15 cellular contexts compared by ENCODE assay signal in genomic region chr1:229258851-229259110, GRCh38. TPM values are rescaled to one million over a fixed set of nuclear protein-coding genes. Genes with fewer than 3 reads are reported as not detected.
DNase-seq lines count a peak whose midpoint lies in the region; ATAC-seq, FAIRE-seq and TF ChIP-seq lines count a peak whose summit lies in the region.
"Had no signal": no experiment of that assay in that cellular context is flagged by ENCODE, and none has a peak within 500 bp of the region (broad histone marks: within the 10 kb centered on the region; RNA-seq: fewer than 3 reads in every experiment).

No MANE protein-coding gene starts in this region.

- CTCF ChIA-PET in HepG2 (lab: Yijun Ruan, JAX; ENCODE audit: low intra/inter-chr PET ratio, low total read pairs) (interaction anchor here (1.7 to 2.7 kb wide), 2 partner anchors 194 to 223 kb away, joined by 11 to 24 read pairs; no protein-coding TSS in a partner anchor), PC-9 (lab: Charles Lee) (interaction anchor here (0.9 to 2.2 kb wide), 2 partner anchors 223 to 299 kb away, joined by 3 to 21 read pairs; no protein-coding TSS in a partner anchor)

- no peak for TF ChIP-seq EP300 in HepG2 (IDR thresholded peaks at IDR 0.05; ENCODE audit: low read depth in 2 of 2, low read length in 2 of 2)
- no peak for TF ChIP-seq EP300 in HepG2 (CRISPR knock-in tag; IDR thresholded peaks at IDR 0.05; ENCODE audit: borderline replicate concordance)

- TF ChIP-seq POLR2A in HepG2 (IDR thresholded peaks at IDR 0.05; ENCODE audit: insufficient read depth in 1 of 2, low read depth in 2 of 2, low read length in 2 of 2) = no peak
- TF ChIP-seq POLR2A in right lobe of liver (IDR thresholded peaks at IDR 0.05) = no peak
- TF ChIP-seq POLR2A in spleen (IDR thresholded peaks at IDR 0.05) = no peak
- TF ChIP-seq POLR2A in body of pancreas (IDR thresholded peaks at IDR 0.05) = no peak

- DNase-seq in HepG2 (ENCODE audit: low spot score) = no peak
- no peak for DNase-seq in right lobe of liver
- no peak for DNase-seq in MM.1S
- peak; percentile 13 for DNase-seq in fibroblast of mammary gland (ENCODE audit: low read depth)
- no peak for DNase-seq in substantia nigra (lab: John Stamatoyannopoulos, UW)
- DNase-seq in spleen = no peak
- no peak for DNase-seq in PC-9
- DNase-seq in body of pancreas = no peak
- DNase-seq: activated gamma-delta T cell treated with Interleukin-2 at 50 U/mL for 16 hours, heart right ventricle, NCI-H187 treated with DMSO at 0.1 percent for 48 hours, NCI-H774, thyroid gland had no signal

- FAIRE-seq in HepG2 (lab: Jason Lieb, UNC) = no peak
- FAIRE-seq: bronchial epithelial cell, GM12892 had no signal

- H3K9me2 ChIP-seq in MM.1S (replicated peaks; ENCODE audit: insufficient read depth, low read length) (no peaks in the 10 kb centered on the region), PC-9 (ENCODE audit: insufficient read depth) (no peaks in the 10 kb centered on the region)

- ATAC-seq in HepG2 (no peak), right lobe of liver (no peak), body of pancreas (no peak)

- H3K9ac ChIP-seq in HepG2 (ENCODE audit: insufficient read depth, low read depth, low read length) (no peak overlapping the region), MM.1S (ENCODE audit: low read length) (no peak overlapping the region)

- no peak for TF ChIP-seq CTCF in HepG2 (CRISPR knock-in tag; IDR thresholded peaks at IDR 0.05)
- TF ChIP-seq CTCF in right lobe of liver (IDR thresholded peaks at IDR 0.05) = no peak
- TF ChIP-seq CTCF in MM.1S (IDR thresholded peaks at IDR 0.05; ENCODE audit: low read length) = no peak
- no peak for TF ChIP-seq CTCF in fibroblast of mammary gland (conservative IDR thresholded peaks at IDR 0.05; ENCODE audit: control insufficient read depth, insufficient read depth, low read depth, low read length)
- no peak for TF ChIP-seq CTCF in spleen (IDR thresholded peaks at IDR 0.05 in 8 of 11, conservative IDR thresholded peaks at IDR 0.05 in 3 of 11)
- no peak for TF ChIP-seq CTCF in PC-9 (conservative IDR thresholded peaks at IDR 0.05)
- no peak for TF ChIP-seq CTCF in body of pancreas (IDR thresholded peaks at IDR 0.05)

- no peaks in the 10 kb centered on the region for H3K79me2 ChIP-seq in HepG2 (ENCODE audit: insufficient read depth, low read length)
- H3K79me2 ChIP-seq in MM.1S (ENCODE audit: low read length) = no peaks in the 10 kb centered on the region
- no peaks in the 10 kb centered on the region for H3K79me2 ChIP-seq in PC-9 (ENCODE audit: low read depth)

- POLR2A ChIA-PET in HepG2 (lab: Yijun Ruan, JAX) = interaction anchor here (1.3 kb wide), 1 partner anchor 12 kb away, joined by 6 read pairs; the partner anchor contains the start of gene RAB4A
- POLR2A ChIA-PET in PC-9 (lab: Charles Lee; ENCODE audit: unreplicated experiment) = no interaction called here

- H3K9me3 ChIP-seq in HepG2 (ENCODE audit: low read length) = no peaks in the 10 kb centered on the region
- no peaks in the 10 kb centered on the region for H3K9me3 ChIP-seq in right lobe of liver
- H3K9me3 ChIP-seq in MM.1S (replicated peaks; ENCODE audit: insufficient read depth, low read length) = no peaks in the 10 kb centered on the region
- H3K9me3 ChIP-seq in spleen = no peaks in the 10 kb centered on the region
- no peaks in the 10 kb centered on the region for H3K9me3 ChIP-seq in PC-9 (ENCODE audit: insufficient read depth, low read depth)
- no peaks in the 10 kb centered on the region for H3K9me3 ChIP-seq in body of pancreas
- H3K9me3 ChIP-seq: heart right ventricle, thyroid gland had no signal

- H3K36me3 ChIP-seq in HepG2 (replicated peaks in 1 of 2; ENCODE audit: control insufficient read depth in 1 of 2, insufficient read depth in 2 of 2, low read length in 2 of 2) (no peaks in the 10 kb centered on the region), right lobe of liver (no peaks in the 10 kb centered on the region), MM.1S (replicated peaks; ENCODE audit: insufficient read depth, low read length) (no peaks in the 10 kb centered on the region), spleen (no peaks in the 10 kb centered on the region), PC-9 (ENCODE audit: low read depth) (no peaks in the 10 kb centered on the region), body of pancreas (replicated peaks in 1 of 2; ENCODE audit: insufficient read depth in 1 of 2, low read depth in 2 of 2) (no peaks in the 10 kb centered on the region)
- H3K36me3 ChIP-seq: heart right ventricle, thyroid gland had no signal

- H3K27ac ChIP-seq in HepG2 (ENCODE audit: extremely low read length, insufficient read depth, low read length) = no peak overlapping the region
- H3K27ac ChIP-seq in right lobe of liver = no peak overlapping the region
- H3K27ac ChIP-seq in MM.1S (ENCODE audit: low read length) = no peak overlapping the region
- peak overlapping the region; percentile 46 for H3K27ac ChIP-seq in substantia nigra (ENCODE audit: low read depth, low read length, poor library complexity, severe bottlenecking)
- no peak overlapping the region for H3K27ac ChIP-seq in spleen
- no peak overlapping the region for H3K27ac ChIP-seq in PC-9
- H3K27ac ChIP-seq in body of pancreas = no peak overlapping the region
- H3K27ac ChIP-seq: heart right ventricle, thyroid gland had no signal

- H3K4me2 ChIP-seq in HepG2 (ENCODE audit: low read depth, low read length) = no peak overlapping the region
- H3K4me2 ChIP-seq in MM.1S (ENCODE audit: low read depth, low read length) = no peak overlapping the region
- no peak overlapping the region for H3K4me2 ChIP-seq in PC-9

- 94% methylated on average over 4 of the region's 4 CpGs for WGBS in HepG2 (ENCODE audit: low lambda C conversion rate)
- WGBS in right lobe of liver (ENCODE audit: insufficient coverage, low coverage, low lambda C conversion rate, missing lambda C conversion rate) = 55% methylated on average over 4 of the region's 4 CpGs
- 64 to 84% (median 79%) methylated on average over 4 of the region's 4 CpGs for WGBS in spleen, 5 donors
- WGBS in body of pancreas, 2 donors = 64 to 71% methylated on average over 4 of the region's 4 CpGs

- H2AFZ ChIP-seq in HepG2 (ENCODE audit: low read length) = peak overlapping the region; percentile 69
- peak overlapping the region; percentile 26; the same call in 1 of the 2 replicates for H2AFZ ChIP-seq in MM.1S (ENCODE audit: low read length)
- no peak overlapping the region for H2AFZ ChIP-seq in PC-9

- intact Hi-C loops in HepG2 (cut with micrococcal nuclease; ENCODE audit: unreplicated experiment) (loop anchor here (1.0 to 10.0 kb wide), 5 partner anchors 84 to 564 kb away; partner anchors contain the start of gene CCSAP), right lobe of liver (cut with DNase I) (loop anchor here (5.0 to 10.0 kb wide), 3 partner anchors 224 to 594 kb away; no protein-coding TSS in a partner anchor), spleen (cut with DNase I; ENCODE audit: low total_unique reads) (loop anchor here (5.0 to 10.0 kb wide), 2 partner anchors 219 to 584 kb away; no protein-coding TSS in a partner anchor), PC-9 (cut with micrococcal nuclease; ENCODE audit: unreplicated experiment) (loop anchor here (1.0 to 5.0 kb wide), 6 partner anchors 195 to 1052 kb away; no protein-coding TSS in a partner anchor), body of pancreas (cut with DNase I) (loop anchor here (10.0 kb wide), 2 partner anchors 216 to 256 kb away; no protein-coding TSS in a partner anchor)

- H3K4me1 ChIP-seq in HepG2 (ENCODE audit: insufficient read depth, low read length) (peaks cover 30% of the 10 kb centered on the region), right lobe of liver (no peaks in the 10 kb centered on the region), MM.1S (ENCODE audit: low read length) (0 out of 2 replicates have a peak, but pooled peaks cover 7% of the 10 kb centered on the region), spleen (peaks cover 7 to 25% (median 13%) of the 10 kb centered on the region in 6 donors), PC-9 (replicated peaks; ENCODE audit: insufficient read depth) (no peaks in the 10 kb centered on the region), body of pancreas (peaks cover 8% of the 10 kb centered on the region)

- BruUV-seq in HepG2 (replicated peaks; lab: Mats Ljungman, UMichigan) = no TSS peak
- no TSS peak for BruUV-seq in PC-9 (replicated peaks; lab: Mats Ljungman, UMichigan)

- in situ Hi-C loops in HepG2 (cut with HindIII; ENCODE audit: extremely low pct_ligation_motif_present, low pct_unique_long_range_greater_than_20kb) = loop anchor here (5.0 kb wide), 1 partner anchor 224 kb away; no protein-coding TSS in a partner anchor

- H3K27me3 ChIP-seq in HepG2 (ENCODE audit: control insufficient read depth in 1 of 2, insufficient read depth in 2 of 2, low read length in 2 of 2) (no peaks in the 10 kb centered on the region), right lobe of liver (no peaks in the 10 kb centered on the region), MM.1S (replicated peaks; ENCODE audit: insufficient read depth, low read length) (no peaks in the 10 kb centered on the region), spleen (replicated peaks in 1 of 7) (no peaks in the 10 kb centered on the region), PC-9 (ENCODE audit: insufficient read depth, low read depth) (no peaks in the 10 kb centered on the region), body of pancreas (no peaks in the 10 kb centered on the region)
- H3K27me3 ChIP-seq: heart right ventricle, thyroid gland had no signal

- H3K4me3 ChIP-seq in HepG2 (replicated peaks in 1 of 3; ENCODE audit: insufficient read depth in 1 of 3, low read depth in 2 of 3, low read length in 3 of 3) = no peak overlapping the region
- H3K4me3 ChIP-seq in right lobe of liver = no peak overlapping the region
- no peak overlapping the region for H3K4me3 ChIP-seq in MM.1S (ENCODE audit: low read length)
- no peak overlapping the region for H3K4me3 ChIP-seq in fibroblast of mammary gland (ENCODE audit: control insufficient read depth, low read depth, low read length)
- H3K4me3 ChIP-seq in spleen = no peak overlapping the region
- H3K4me3 ChIP-seq in PC-9 = no peak overlapping the region
- H3K4me3 ChIP-seq in body of pancreas = no peak overlapping the region
- H3K4me3 ChIP-seq: heart right ventricle, thyroid gland had no signal

- H4K20me1 ChIP-seq in HepG2 (ENCODE audit: insufficient read depth, low read length) (no peaks in the 10 kb centered on the region), MM.1S (ENCODE audit: insufficient read depth, low read length) (no peaks in the 10 kb centered on the region), PC-9 (ENCODE audit: insufficient read depth) (no peaks in the 10 kb centered on the region)

- TF ChIP-seq RAD21 in HepG2 (CRISPR knock-in tag; IDR thresholded peaks at IDR 0.05) = no peak

- 0 out of 2 replicates have a peak, but pooled peaks cover 2% of the 10 kb centered on the region for H3F3A ChIP-seq in MM.1S (ENCODE audit: insufficient read depth, low read length)
- no peaks in the 10 kb centered on the region for H3F3A ChIP-seq in PC-9 (ENCODE audit: insufficient read depth, low read depth)

RNA-seq across cellular contexts. Expression of gene RAB4A, which starts 12.1 kb away (rescaled TPM):
- 76.6 and 80.1 TPM in 2 replicates for total RNA-seq in HepG2 (2016; rRNA removed; fragmentation: Illumina TruSeq; extraction: Trizol)
- 135 and 139 TPM in 2 replicates for total RNA-seq in HepG2 (2016; cell fraction: cytosol; rRNA removed; fragmentation: Illumina TruSeq; extraction: Trizol; ENCODE audit: low read depth)
- total RNA-seq in HepG2 (2016; cell fraction: insoluble cytoplasmic fraction; rRNA removed; fragmentation: Illumina TruSeq; extraction: Trizol) = 71.2 and 81.9 TPM in 2 replicates
- total RNA-seq in HepG2 (2016; cell fraction: membrane; rRNA removed; fragmentation: Illumina TruSeq; extraction: Trizol) = 213 and 217 TPM in 2 replicates
- 41.7 and 48.3 TPM in 2 replicates for total RNA-seq in HepG2 (2016; cell fraction: nucleus; rRNA removed; fragmentation: Illumina TruSeq; extraction: Trizol)
- 41.6 and 56.0 TPM in 2 replicates for polyA plus RNA-seq in HepG2 (2011; rRNA removed)
- polyA plus RNA-seq in HepG2 (2011; cell fraction: cytosol; rRNA removed) = 53.2 and 57.4 TPM in 2 replicates
- 15.9 and 18.4 TPM in 2 replicates for polyA plus RNA-seq in HepG2 (2011; cell fraction: nucleus; rRNA removed)
- polyA plus RNA-seq in HepG2 (2012) = 71.3 and 87.6 TPM in 2 replicates
- polyA plus RNA-seq in HepG2 (2016; cell fraction: cytosol; fragmentation: Illumina TruSeq; extraction: Trizol; ENCODE audit: low read depth) = 296 and 305 TPM in 2 replicates
- 113 and 114 TPM in 2 replicates for polyA plus RNA-seq in HepG2 (2016; cell fraction: insoluble cytoplasmic fraction; fragmentation: Illumina TruSeq; extraction: Trizol; ENCODE audit: low read depth)
- 280 and 289 TPM in 2 replicates for polyA plus RNA-seq in HepG2 (2016; cell fraction: membrane; fragmentation: Illumina TruSeq; extraction: Trizol; ENCODE audit: low read depth)
- polyA plus RNA-seq in HepG2 (2016; cell fraction: nucleus; fragmentation: Illumina TruSeq; extraction: Trizol; ENCODE audit: insufficient read depth, low read depth) = 77.5 and 84.8 TPM in 2 replicates
- polyA minus RNA-seq in HepG2 (2011; rRNA and poly(A)+ RNA removed; ENCODE audit: low replicate concordance) = 3.1 and 9.3 TPM in 2 replicates
- 17.1 and 18.2 TPM in 2 replicates for polyA minus RNA-seq in HepG2 (2011; cell fraction: cytosol; rRNA and poly(A)+ RNA removed)
- 41.3 and 46.1 TPM in 2 replicates for polyA minus RNA-seq in HepG2 (2011; cell fraction: nucleus; rRNA and poly(A)+ RNA removed)
- total RNA-seq in right lobe of liver = 10 to 100 TPM; 23.3 to 66.4 (median 50.0) TPM
- total RNA-seq in spleen = 10 to 100 TPM; 19.7 to 49.8 (median 35.3) TPM
- 10 to 100 TPM; 20.7 to 23.3 (median 22.2) TPM for polyA plus RNA-seq in spleen
- 29.0 and 33.7 TPM in 2 replicates for total RNA-seq in PC-9 (2021)
- 10 to 100 TPM; 12.5 to 69.0 TPM for total RNA-seq in body of pancreas
